In the genomic region with DNA sequence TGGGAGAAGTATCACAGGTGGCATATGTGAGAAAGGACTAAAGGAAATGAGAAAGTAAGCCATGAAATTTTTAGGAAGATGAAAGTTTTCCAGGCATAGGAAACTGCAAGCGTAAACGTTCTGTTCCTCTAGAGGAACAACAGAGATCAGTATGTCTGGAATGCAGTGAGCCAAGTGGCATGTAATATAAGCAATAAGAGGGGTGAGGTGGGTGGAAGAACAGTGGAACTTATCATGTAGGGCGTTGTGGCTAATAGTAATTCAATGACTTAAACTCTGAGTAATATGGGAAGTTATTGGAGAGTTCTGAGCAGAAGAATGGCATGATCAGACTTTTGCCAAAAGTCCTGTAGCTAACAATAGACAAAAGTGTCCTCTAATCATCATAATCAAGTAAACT, we compare ENCODE assay signal across 1 cellular context.
TF ChIP-seq lines count a peak whose summit lies in the region.

No MANE protein-coding gene starts in this region.

TF ChIP-seq in WTC11, 78 proteins besides CTCF, POLR2A, EP300 and RAD21 (continued from another document):
- TF ChIP-seq, protein P1, sequence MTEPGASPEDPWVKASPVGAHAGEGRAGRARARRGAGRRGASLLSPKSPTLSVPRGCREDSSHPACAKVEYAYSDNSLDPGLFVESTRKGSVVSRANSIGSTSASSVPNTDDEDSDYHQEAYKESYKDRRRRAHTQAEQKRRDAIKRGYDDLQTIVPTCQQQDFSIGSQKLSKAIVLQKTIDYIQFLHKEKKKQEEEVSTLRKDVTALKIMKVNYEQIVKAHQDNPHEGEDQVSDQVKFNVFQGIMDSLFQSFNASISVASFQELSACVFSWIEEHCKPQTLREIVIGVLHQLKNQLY (CRISPR knock-in tag; IDR thresholded peaks at IDR 0.05) = no peak
- TF ChIP-seq ZBTB21 (CRISPR knock-in tag; IDR thresholded peaks at IDR 0.05; ENCODE audit: borderline replicate concordance) (no peak), GTF2I (CRISPR knock-in tag; conservative IDR thresholded peaks at IDR 0.05) (no peak), CBFB (CRISPR knock-in tag; IDR thresholded peaks at IDR 0.05; ENCODE audit: low read depth) (no peak), ZNF423 (CRISPR knock-in tag; IDR thresholded peaks at IDR 0.05) (no peak), ZNF396 (CRISPR knock-in tag; IDR thresholded peaks at IDR 0.05; ENCODE audit: borderline replicate concordance) (no peak), PRRX2 (CRISPR knock-in tag; IDR thresholded peaks at IDR 0.05) (no peak)
- TF ChIP-seq, protein P2, sequence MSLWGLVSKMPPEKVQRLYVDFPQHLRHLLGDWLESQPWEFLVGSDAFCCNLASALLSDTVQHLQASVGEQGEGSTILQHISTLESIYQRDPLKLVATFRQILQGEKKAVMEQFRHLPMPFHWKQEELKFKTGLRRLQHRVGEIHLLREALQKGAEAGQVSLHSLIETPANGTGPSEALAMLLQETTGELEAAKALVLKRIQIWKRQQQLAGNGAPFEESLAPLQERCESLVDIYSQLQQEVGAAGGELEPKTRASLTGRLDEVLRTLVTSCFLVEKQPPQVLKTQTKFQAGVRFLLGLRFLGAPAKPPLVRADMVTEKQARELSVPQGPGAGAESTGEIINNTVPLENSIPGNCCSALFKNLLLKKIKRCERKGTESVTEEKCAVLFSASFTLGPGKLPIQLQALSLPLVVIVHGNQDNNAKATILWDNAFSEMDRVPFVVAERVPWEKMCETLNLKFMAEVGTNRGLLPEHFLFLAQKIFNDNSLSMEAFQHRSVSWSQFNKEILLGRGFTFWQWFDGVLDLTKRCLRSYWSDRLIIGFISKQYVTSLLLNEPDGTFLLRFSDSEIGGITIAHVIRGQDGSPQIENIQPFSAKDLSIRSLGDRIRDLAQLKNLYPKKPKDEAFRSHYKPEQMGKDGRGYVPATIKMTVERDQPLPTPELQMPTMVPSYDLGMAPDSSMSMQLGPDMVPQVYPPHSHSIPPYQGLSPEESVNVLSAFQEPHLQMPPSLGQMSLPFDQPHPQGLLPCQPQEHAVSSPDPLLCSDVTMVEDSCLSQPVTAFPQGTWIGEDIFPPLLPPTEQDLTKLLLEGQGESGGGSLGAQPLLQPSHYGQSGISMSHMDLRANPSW (CRISPR knock-in tag; conservative IDR thresholded peaks at IDR 0.05; ENCODE audit: low read depth) = no peak
- TF ChIP-seq, protein P3, sequence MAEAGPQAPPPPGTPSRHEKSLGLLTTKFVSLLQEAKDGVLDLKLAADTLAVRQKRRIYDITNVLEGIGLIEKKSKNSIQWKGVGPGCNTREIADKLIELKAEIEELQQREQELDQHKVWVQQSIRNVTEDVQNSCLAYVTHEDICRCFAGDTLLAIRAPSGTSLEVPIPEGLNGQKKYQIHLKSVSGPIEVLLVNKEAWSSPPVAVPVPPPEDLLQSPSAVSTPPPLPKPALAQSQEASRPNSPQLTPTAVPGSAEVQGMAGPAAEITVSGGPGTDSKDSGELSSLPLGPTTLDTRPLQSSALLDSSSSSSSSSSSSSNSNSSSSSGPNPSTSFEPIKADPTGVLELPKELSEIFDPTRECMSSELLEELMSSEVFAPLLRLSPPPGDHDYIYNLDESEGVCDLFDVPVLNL (CRISPR knock-in tag; IDR thresholded peaks at IDR 0.05; ENCODE audit: borderline replicate concordance, low read depth) = no peak
